ENCODE assay signal across 1 cellular context in the genomic region with DNA sequence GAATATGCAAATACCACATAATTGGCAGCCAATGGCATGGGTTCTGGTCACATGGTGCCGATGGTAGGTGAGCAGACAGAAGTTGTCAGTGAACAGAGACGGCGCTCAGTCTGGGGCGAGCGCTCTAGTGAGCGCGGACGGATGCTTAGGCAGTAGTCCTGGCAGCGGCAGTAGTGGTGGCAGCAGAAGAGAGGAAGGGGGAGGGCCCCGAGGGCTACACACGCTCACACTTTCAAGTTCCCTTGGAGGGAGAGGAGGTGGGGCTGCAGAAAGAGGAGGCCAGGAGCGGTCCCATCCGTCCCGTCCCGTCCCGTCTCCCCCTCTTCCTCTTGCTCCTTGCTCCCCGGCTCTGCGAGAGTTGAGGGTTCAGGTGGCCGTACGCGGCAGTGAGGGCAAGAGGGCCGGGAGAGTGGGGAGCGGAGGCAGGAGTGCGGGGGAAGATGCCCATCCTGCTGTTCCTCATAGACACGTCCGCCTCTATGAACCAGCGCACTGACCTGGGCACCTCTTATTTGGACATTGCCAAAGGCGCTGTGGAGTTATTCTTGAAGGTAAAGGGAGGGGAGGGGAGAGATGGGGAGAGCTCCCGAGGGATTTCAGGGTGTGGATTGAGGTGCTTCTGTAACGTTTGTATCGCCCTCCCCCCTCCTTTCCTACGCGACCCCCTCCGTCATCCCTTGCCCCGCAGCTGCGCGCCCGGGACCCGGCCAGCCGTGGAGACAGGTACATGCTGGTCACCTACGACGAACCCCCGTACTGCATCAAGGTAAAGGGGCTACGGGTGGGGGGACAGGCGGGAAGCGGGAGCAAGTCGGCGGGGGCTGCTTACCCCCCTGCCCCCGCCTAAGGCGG.
TF ChIP-seq lines count a peak whose summit lies in the region.

A gene with protein sequence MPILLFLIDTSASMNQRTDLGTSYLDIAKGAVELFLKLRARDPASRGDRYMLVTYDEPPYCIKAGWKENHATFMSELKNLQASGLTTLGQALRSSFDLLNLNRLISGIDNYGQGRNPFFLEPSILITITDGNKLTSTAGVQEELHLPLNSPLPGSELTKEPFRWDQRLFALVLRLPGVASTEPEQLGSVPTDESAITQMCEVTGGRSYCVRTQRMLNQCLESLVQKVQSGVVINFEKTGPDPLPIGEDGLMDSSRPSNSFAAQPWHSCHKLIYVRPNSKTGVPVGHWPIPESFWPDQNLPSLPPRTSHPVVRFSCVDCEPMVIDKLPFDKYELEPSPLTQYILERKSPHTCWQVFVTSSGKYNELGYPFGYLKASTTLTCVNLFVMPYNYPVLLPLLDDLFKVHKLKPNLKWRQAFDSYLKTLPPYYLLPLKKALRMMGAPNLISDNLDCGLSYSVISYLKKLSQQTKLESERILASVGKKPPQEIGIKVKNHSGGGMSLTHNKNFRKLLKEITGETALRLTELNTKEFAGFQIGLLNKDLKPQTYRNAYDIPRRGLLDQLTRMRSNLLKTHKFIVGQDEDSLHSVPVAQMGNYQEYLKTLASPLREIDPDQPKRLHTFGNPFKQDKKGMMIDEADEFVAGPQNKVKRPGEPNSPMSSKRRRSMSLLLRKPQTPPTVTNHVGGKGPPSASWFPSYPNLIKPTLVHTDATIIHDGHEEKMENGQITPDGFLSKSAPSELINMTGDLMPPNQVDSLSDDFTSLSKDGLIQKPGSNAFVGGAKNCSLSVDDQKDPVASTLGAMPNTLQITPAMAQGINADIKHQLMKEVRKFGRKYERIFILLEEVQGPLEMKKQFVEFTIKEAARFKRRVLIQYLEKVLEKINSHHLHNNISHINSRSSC (plus strand): TSS at position 108 of the 852 bp plus-strand sequence. CDS start 333 bp downstream, at position 441.

TF ChIP-seq in K562, 482 proteins besides CTCF, POLR2A, EP300 and RAD21 (continued from another document and continues in another):
- TF ChIP-seq, protein P1, sequence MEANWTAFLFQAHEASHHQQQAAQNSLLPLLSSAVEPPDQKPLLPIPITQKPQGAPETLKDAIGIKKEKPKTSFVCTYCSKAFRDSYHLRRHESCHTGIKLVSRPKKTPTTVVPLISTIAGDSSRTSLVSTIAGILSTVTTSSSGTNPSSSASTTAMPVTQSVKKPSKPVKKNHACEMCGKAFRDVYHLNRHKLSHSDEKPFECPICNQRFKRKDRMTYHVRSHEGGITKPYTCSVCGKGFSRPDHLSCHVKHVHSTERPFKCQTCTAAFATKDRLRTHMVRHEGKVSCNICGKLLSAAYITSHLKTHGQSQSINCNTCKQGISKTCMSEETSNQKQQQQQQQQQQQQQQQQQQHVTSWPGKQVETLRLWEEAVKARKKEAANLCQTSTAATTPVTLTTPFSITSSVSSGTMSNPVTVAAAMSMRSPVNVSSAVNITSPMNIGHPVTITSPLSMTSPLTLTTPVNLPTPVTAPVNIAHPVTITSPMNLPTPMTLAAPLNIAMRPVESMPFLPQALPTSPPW (CRISPR knock-in tag; IDR thresholded peaks at IDR 0.05), result peak; percentile 31; the same call in 1 of the 2 replicates
- peak; percentile 47; the same call in 1 of the 2 replicates for TF ChIP-seq ESRRA (IDR thresholded peaks at IDR 0.05; ENCODE audit: borderline replicate concordance, low read depth)
- TF ChIP-seq MTA3 (IDR thresholded peaks at IDR 0.05; ENCODE audit: borderline replicate concordance), result peak; percentile 72; the same call in 1 of the 2 replicates
- TF ChIP-seq, protein P2, sequence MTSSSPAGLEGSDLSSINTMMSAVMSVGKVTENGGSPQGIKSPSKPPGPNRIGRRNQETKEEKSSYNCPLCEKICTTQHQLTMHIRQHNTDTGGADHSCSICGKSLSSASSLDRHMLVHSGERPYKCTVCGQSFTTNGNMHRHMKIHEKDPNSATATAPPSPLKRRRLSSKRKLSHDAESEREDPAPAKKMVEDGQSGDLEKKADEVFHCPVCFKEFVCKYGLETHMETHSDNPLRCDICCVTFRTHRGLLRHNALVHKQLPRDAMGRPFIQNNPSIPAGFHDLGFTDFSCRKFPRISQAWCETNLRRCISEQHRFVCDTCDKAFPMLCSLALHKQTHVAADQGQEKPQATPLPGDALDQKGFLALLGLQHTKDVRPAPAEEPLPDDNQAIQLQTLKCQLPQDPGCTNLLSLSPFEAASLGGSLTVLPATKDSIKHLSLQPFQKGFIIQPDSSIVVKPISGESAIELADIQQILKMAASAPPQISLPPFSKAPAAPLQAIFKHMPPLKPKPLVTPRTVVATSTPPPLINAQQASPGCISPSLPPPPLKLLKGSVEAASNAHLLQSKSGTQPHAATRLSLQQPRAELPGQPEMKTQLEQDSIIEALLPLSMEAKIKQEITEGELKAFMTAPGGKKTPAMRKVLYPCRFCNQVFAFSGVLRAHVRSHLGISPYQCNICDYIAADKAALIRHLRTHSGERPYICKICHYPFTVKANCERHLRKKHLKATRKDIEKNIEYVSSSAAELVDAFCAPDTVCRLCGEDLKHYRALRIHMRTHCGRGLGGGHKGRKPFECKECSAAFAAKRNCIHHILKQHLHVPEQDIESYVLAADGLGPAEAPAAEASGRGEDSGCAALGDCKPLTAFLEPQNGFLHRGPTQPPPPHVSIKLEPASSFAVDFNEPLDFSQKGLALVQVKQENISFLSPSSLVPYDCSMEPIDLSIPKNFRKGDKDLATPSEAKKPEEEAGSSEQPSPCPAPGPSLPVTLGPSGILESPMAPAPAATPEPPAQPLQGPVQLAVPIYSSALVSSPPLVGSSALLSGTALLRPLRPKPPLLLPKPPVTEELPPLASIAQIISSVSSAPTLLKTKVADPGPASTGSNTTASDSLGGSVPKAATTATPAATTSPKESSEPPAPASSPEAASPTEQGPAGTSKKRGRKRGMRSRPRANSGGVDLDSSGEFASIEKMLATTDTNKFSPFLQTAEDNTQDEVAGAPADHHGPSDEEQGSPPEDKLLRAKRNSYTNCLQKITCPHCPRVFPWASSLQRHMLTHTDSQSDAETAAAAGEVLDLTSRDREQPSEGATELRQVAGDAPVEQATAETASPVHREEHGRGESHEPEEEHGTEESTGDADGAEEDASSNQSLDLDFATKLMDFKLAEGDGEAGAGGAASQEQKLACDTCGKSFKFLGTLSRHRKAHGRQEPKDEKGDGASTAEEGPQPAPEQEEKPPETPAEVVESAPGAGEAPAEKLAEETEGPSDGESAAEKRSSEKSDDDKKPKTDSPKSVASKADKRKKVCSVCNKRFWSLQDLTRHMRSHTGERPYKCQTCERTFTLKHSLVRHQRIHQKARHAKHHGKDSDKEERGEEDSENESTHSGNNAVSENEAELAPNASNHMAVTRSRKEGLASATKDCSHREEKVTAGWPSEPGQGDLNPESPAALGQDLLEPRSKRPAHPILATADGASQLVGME (CRISPR knock-in tag; IDR thresholded peaks at IDR 0.05), result no peak
- TF ChIP-seq MEIS2 (IDR thresholded peaks at IDR 0.05; ENCODE audit: partially characterized antibody), result peak; percentile 37
- peak; percentile 93 for TF ChIP-seq POLR2G (IDR thresholded peaks at IDR 0.05; ENCODE audit: low read depth, low read length)
- no peak for TF ChIP-seq TAL1 (IDR thresholded peaks at IDR 0.05)
- TF ChIP-seq ZNF316 (IDR thresholded peaks at IDR 0.05), result peak; percentile 52; the same call in 1 of the 2 replicates
- 0 out of 2 replicates have a peak, but pooled peaks have one; percentile 23 for TF ChIP-seq MAX (CRISPR knock-in tag; IDR thresholded peaks at IDR 0.05)
- TF ChIP-seq EGR1 (conservative IDR thresholded peaks at IDR 0.05), result 0 out of 2 replicates have a peak, but pooled peaks have one; percentile 3
- TF ChIP-seq SMARCC2 (IDR thresholded peaks at IDR 0.05; ENCODE audit: low read depth), result no peak
- TF ChIP-seq KAT7 (CRISPR knock-in tag; IDR thresholded peaks at IDR 0.05; ENCODE audit: borderline replicate concordance), result peak; percentile 79; the same call in 1 of the 2 replicates
- no peak for TF ChIP-seq SMARCA5 (IDR thresholded peaks at IDR 0.05)
- TF ChIP-seq CXXC5 (CRISPR knock-in tag; IDR thresholded peaks at IDR 0.05), result peak; percentile 26; the same call in 1 of the 2 replicates
- TF ChIP-seq PHTF2 (CRISPR knock-in tag; IDR thresholded peaks at IDR 0.05), result peak; percentile 64; the same call in 1 of the 2 replicates
- TF ChIP-seq, protein P3, sequence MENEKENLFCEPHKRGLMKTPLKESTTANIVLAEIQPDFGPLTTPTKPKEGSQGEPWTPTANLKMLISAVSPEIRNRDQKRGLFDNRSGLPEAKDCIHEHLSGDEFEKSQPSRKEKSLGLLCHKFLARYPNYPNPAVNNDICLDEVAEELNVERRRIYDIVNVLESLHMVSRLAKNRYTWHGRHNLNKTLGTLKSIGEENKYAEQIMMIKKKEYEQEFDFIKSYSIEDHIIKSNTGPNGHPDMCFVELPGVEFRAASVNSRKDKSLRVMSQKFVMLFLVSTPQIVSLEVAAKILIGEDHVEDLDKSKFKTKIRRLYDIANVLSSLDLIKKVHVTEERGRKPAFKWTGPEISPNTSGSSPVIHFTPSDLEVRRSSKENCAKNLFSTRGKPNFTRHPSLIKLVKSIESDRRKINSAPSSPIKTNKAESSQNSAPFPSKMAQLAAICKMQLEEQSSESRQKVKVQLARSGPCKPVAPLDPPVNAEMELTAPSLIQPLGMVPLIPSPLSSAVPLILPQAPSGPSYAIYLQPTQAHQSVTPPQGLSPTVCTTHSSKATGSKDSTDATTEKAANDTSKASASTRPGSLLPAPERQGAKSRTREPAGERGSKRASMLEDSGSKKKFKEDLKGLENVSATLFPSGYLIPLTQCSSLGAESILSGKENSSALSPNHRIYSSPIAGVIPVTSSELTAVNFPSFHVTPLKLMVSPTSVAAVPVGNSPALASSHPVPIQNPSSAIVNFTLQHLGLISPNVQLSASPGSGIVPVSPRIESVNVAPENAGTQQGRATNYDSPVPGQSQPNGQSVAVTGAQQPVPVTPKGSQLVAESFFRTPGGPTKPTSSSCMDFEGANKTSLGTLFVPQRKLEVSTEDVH (IDR thresholded peaks at IDR 0.05; ENCODE audit: low read depth, partially characterized antibody), result no peak
- TF ChIP-seq NR2C2 (CRISPR knock-in tag; IDR thresholded peaks at IDR 0.05), result no peak
- no peak for TF ChIP-seq NR2C2 (tag; IDR thresholded peaks at IDR 0.05)
- peak; percentile 85 for TF ChIP-seq RBFOX2 (IDR thresholded peaks at IDR 0.05; ENCODE audit: low read depth, low read length)
- TF ChIP-seq TAF9B (IDR thresholded peaks at IDR 0.05; ENCODE audit: partially characterized antibody), result peak; percentile 89
- TF ChIP-seq, protein P4, sequence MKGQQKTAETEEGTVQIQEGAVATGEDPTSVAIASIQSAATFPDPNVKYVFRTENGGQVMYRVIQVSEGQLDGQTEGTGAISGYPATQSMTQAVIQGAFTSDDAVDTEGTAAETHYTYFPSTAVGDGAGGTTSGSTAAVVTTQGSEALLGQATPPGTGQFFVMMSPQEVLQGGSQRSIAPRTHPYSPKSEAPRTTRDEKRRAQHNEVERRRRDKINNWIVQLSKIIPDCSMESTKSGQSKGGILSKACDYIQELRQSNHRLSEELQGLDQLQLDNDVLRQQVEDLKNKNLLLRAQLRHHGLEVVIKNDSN (CRISPR knock-in tag; IDR thresholded peaks at IDR 0.05), result peak; percentile 97
- no peak for TF ChIP-seq PHB2 (IDR thresholded peaks at IDR 0.05; ENCODE audit: low read depth)
- no peak for TF ChIP-seq EZH2 (IDR thresholded peaks at IDR 0.05; ENCODE audit: borderline replicate concordance, low read depth, low read length)
- TF ChIP-seq HNRNPLL (IDR thresholded peaks at IDR 0.05; ENCODE audit: low read depth, low read length, poor library complexity, severe bottlenecking), result peak; percentile 38
- no peak for TF ChIP-seq KHSRP (IDR thresholded peaks at IDR 0.05)
- no peak for TF ChIP-seq TCFL5 (CRISPR knock-in tag; conservative IDR thresholded peaks at IDR 0.05)
- no peak for TF ChIP-seq NEUROD1 (IDR thresholded peaks at IDR 0.05; ENCODE audit: borderline replicate concordance, low read depth, low read length, partially characterized antibody)
- TF ChIP-seq SMAD4 (CRISPR knock-in tag; conservative IDR thresholded peaks at IDR 0.05), result peak; percentile 58; the same call in 1 of the 2 replicates
- TF ChIP-seq ZNF133 (CRISPR knock-in tag; IDR thresholded peaks at IDR 0.05), result no peak
- TF ChIP-seq SIN3B (IDR thresholded peaks at IDR 0.05; ENCODE audit: low read depth), result no peak
- TF ChIP-seq JUN (IDR thresholded peaks at IDR 0.05; ENCODE audit: borderline replicate concordance, low read depth, low read length), result peak; percentile 46; the same call in 1 of the 2 replicates
- no peak for TF ChIP-seq JUN (CRISPR knock-in tag; IDR thresholded peaks at IDR 0.05; ENCODE audit: borderline replicate concordance)
- no peak for TF ChIP-seq MYNN (IDR thresholded peaks at IDR 0.05)
- TF ChIP-seq MYNN (CRISPR knock-in tag; IDR thresholded peaks at IDR 0.05), result no peak
- no peak for TF ChIP-seq SREBF2 (CRISPR knock-in tag; IDR thresholded peaks at IDR 0.05)
- no peak for TF ChIP-seq TARDBP (IDR thresholded peaks at IDR 0.05)
- TF ChIP-seq, protein P5, sequence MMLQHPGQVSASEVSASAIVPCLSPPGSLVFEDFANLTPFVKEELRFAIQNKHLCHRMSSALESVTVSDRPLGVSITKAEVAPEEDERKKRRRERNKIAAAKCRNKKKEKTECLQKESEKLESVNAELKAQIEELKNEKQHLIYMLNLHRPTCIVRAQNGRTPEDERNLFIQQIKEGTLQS (IDR thresholded peaks at IDR 0.05), result peak; percentile 15; the same call in 1 of the 2 replicates
- TF ChIP-seq, protein P5 (CRISPR knock-in tag; conservative IDR thresholded peaks at IDR 0.05), result no peak
- peak; percentile 72; the same call in 1 of the 2 replicates for TF ChIP-seq TOE1 (IDR thresholded peaks at IDR 0.05; ENCODE audit: borderline replicate concordance)
- TF ChIP-seq TOE1 (CRISPR knock-in tag; IDR thresholded peaks at IDR 0.05; ENCODE audit: borderline replicate concordance, low read depth), result no peak
- peak; percentile 25; the same call in 1 of the 2 replicates for TF ChIP-seq CREB1 (IDR thresholded peaks at IDR 0.05)
- TF ChIP-seq CREB1 (CRISPR knock-in tag; IDR thresholded peaks at IDR 0.05), result peak; percentile 56; the same call in 1 of the 2 replicates
- peak; percentile 19 for TF ChIP-seq NFYB (IDR thresholded peaks at IDR 0.05; ENCODE audit: extremely low read depth, insufficient read length)
